ENCODE assay signal across 27 cellular contexts in the genomic region with DNA sequence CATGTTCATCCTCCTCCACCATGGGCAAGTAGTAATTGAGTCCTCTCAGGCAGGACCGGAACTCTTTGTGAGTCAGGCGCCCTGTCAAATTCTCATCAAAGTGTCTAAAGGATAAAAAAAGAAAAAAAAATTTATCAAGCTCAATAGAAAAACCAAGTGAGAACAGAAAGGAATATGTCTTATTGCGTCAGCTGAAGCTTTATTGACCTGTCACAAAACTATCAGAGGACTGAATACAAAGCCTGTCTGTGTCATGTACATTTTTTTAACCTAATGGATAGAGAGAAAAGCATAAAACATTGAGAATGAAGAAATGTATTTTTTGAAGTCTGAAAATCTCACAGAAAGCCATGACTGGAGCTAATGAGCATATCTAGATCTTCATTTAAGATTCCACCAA. TPM values are rescaled to one million over a fixed set of nuclear protein-coding genes. Genes with fewer than 3 reads are reported as not detected.
"Had no signal": no experiment of that assay in that cellular context is flagged by ENCODE, and none has a peak within 500 bp of the region (broad histone marks: within the 10 kb centered on the region; RNA-seq: fewer than 3 reads in every experiment).

No MANE protein-coding gene starts in this region.

- ATAC-seq: effector memory CD8-positive, alpha-beta T cell; esophagus mucosa; foreskin keratinocyte; gastrocnemius medialis; gastroesophageal sphincter; heart left ventricle; heart right ventricle had no signal

- H3K27me3 ChIP-seq: colonic mucosa, dorsolateral prefrontal cortex, esophagus muscularis mucosa, esophagus squamous epithelium, foreskin keratinocyte, gastrocnemius medialis, gastroesophageal sphincter, heart left ventricle, heart right ventricle had no signal

- H3K9me3 ChIP-seq: colonic mucosa, esophagus muscularis mucosa, esophagus squamous epithelium, gastrocnemius medialis, gastroesophageal sphincter, heart left ventricle, heart right ventricle had no signal

- DNase-seq: colonic mucosa; cortex of kidney; dermis blood vessel endothelial cell; dorsolateral prefrontal cortex; effector CD4-positive, alpha-beta T cell; effector CD8-positive, alpha-beta T cell; effector memory CD4-positive, alpha-beta T cell; effector memory CD8-positive, alpha-beta T cell; endodermal cell; erythroblast; esophagus squamous epithelium; foreskin fibroblast; foreskin keratinocyte; foreskin melanocyte; gastrocnemius medialis; glutamatergic neuron; head of caudate nucleus; heart left ventricle; heart right ventricle had no signal

- H3K4me1 ChIP-seq: colonic mucosa, esophagus muscularis mucosa, esophagus squamous epithelium, foreskin keratinocyte, gastrocnemius medialis, gastroesophageal sphincter, heart left ventricle, heart right ventricle had no signal

- H3K4me3 ChIP-seq: colonic mucosa, coronary artery, dorsolateral prefrontal cortex, esophagus muscularis mucosa, esophagus squamous epithelium, gastrocnemius medialis, gastroesophageal sphincter, heart left ventricle, heart right ventricle had no signal

- H3K27ac ChIP-seq: colonic mucosa, coronary artery, dorsolateral prefrontal cortex, epithelial cell of prostate, esophagus muscularis mucosa, esophagus squamous epithelium, foreskin keratinocyte, gastrocnemius medialis, gastroesophageal sphincter, heart left ventricle, heart right ventricle had no signal

- H3K36me3 ChIP-seq: colonic mucosa, esophagus muscularis mucosa, esophagus squamous epithelium, gastrocnemius medialis, gastroesophageal sphincter, heart left ventricle, heart right ventricle had no signal

RNA-seq across cellular contexts. Expression of a gene that starts 8.7 kb away (rescaled TPM):
- polyA plus RNA-seq: endothelial cell of umbilical vein, esophagus, fibroblast of lung, foreskin keratinocyte, heart left ventricle, heart right ventricle had no signal

RNA-seq across cellular contexts. Expression of a gene that starts 34.1 kb away (rescaled TPM):
- polyA plus RNA-seq: endothelial cell of umbilical vein, esophagus, fibroblast of lung, foreskin keratinocyte, heart left ventricle, heart right ventricle had no signal

RNA-seq across cellular contexts. Expression of a gene that starts 43.4 kb away (rescaled TPM):
- polyA plus RNA-seq: endothelial cell of umbilical vein, esophagus, fibroblast of lung, foreskin keratinocyte, heart left ventricle, heart right ventricle had no signal

RNA-seq across cellular contexts. Expression of a gene that starts 59.6 kb away (rescaled TPM):
- polyA plus RNA-seq: endothelial cell of umbilical vein, esophagus, fibroblast of lung, foreskin keratinocyte, heart left ventricle, heart right ventricle had no signal
